2 cellular contexts compared by ENCODE assay signal in the genomic region with DNA sequence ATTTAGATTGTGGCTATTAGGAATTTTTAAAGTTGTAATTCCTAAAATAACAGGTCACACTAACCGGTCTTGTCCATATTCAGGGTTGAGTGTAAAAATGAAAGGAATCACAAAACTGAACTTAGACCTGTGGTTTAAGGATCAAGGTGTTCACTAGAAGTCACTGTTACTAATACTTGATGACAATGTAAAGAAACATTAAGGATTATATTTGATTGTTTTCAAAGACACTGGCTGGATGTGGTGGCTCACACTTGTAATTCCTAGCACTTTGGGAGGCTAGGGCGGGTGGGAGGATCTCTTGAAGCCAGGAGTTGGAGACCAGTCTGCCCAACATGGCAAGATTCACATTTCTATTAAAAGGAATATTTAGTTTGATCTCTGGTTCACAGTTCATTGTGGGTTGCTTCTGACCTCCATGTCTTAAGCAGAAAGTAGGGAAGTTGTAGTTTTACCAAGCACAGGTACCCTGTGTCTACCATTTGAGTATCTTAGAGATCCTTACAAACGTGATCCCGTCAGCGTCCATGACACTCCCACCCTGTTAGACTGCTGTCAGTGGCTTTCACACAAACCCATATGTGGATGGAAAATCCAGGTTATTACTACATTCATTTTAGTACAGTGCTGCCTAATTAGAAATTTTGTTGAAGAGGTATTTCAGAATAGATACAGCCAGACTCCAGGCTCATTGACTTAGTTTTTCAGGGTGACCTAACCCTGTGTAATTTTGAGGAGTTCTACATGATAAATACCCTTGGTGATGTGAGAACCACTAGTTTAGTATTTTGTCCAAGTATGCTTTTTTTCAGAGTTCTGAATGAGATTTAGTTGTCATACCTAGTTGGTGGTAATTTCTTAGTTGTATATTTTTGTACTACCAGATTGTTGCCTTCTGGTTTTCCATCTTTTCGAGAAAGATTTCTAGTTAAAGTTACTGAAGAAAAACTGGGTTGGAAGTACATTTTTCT.
TF ChIP-seq lines count a peak whose summit lies in the region.

No MANE protein-coding gene starts in this region.

TF ChIP-seq in IMR-90, 13 proteins besides CTCF, POLR2A, EP300 and RAD21:
- TF ChIP-seq, protein P1, sequence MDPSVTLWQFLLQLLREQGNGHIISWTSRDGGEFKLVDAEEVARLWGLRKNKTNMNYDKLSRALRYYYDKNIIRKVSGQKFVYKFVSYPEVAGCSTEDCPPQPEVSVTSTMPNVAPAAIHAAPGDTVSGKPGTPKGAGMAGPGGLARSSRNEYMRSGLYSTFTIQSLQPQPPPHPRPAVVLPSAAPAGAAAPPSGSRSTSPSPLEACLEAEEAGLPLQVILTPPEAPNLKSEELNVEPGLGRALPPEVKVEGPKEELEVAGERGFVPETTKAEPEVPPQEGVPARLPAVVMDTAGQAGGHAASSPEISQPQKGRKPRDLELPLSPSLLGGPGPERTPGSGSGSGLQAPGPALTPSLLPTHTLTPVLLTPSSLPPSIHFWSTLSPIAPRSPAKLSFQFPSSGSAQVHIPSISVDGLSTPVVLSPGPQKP (IDR thresholded peaks at IDR 0.05; ENCODE audit: borderline replicate concordance, low read depth, low read length) = no peak
- TF ChIP-seq SMC3 (IDR thresholded peaks at IDR 0.05; ENCODE audit: low read depth, low read length) (no peak), BHLHE40 (IDR thresholded peaks at IDR 0.05; ENCODE audit: low read depth, low read length) (no peak), FOS (IDR thresholded peaks at IDR 0.05; ENCODE audit: low read depth, low read length) (no peak), RFX5 (IDR thresholded peaks at IDR 0.05; ENCODE audit: low read depth, low read length) (no peak), CHD1 (IDR thresholded peaks at IDR 0.05; ENCODE audit: low read depth, low read length) (no peak), MXI1 (IDR thresholded peaks at IDR 0.05; ENCODE audit: borderline replicate concordance, low read depth, low read length) (no peak), CEBPB (IDR thresholded peaks at IDR 0.05; ENCODE audit: low read depth, low read length) (no peak), MAZ (IDR thresholded peaks at IDR 0.05; ENCODE audit: borderline replicate concordance, low read depth, low read length) (no peak), NFE2L2 (IDR thresholded peaks at IDR 0.05; ENCODE audit: low read depth, low read length) (no peak), RCOR1 (IDR thresholded peaks at IDR 0.05; ENCODE audit: insufficient replicate concordance, low read length) (no peak), MAFK (IDR thresholded peaks at IDR 0.05; ENCODE audit: low read depth, low read length) (no peak)
- TF ChIP-seq, protein P2, sequence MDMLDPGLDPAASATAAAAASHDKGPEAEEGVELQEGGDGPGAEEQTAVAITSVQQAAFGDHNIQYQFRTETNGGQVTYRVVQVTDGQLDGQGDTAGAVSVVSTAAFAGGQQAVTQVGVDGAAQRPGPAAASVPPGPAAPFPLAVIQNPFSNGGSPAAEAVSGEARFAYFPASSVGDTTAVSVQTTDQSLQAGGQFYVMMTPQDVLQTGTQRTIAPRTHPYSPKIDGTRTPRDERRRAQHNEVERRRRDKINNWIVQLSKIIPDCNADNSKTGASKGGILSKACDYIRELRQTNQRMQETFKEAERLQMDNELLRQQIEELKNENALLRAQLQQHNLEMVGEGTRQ (IDR thresholded peaks at IDR 0.05; ENCODE audit: low read depth, low read length) = no peak

TF ChIP-seq in GM12878, 131 proteins besides CTCF, POLR2A, EP300 and RAD21:
- no peak for TF ChIP-seq SIX5 (IDR thresholded peaks at IDR 0.05; ENCODE audit: low read depth, low read length, severe bottlenecking)
- no peak for TF ChIP-seq SUZ12 (IDR thresholded peaks at IDR 0.05; ENCODE audit: unreplicated experiment)
- TF ChIP-seq NR2F1 (conservative IDR thresholded peaks at IDR 0.05) = no peak
- TF ChIP-seq ZBED1 (IDR thresholded peaks at IDR 0.05; ENCODE audit: borderline replicate concordance) = no peak
- TF ChIP-seq KDM1A (IDR thresholded peaks at IDR 0.05; ENCODE audit: borderline replicate concordance) = no peak
- no peak for TF ChIP-seq IRF4 (IDR thresholded peaks at IDR 0.05; ENCODE audit: low read depth, low read length)
- peak; percentile 21; the same call in 1 of the 2 replicates for TF ChIP-seq PAX5 (IDR thresholded peaks at IDR 0.05; ENCODE audit: borderline replicate concordance, low read depth, low read length)
- TF ChIP-seq ZNF384 (IDR thresholded peaks at IDR 0.05; ENCODE audit: borderline replicate concordance, low read depth, low read length) = no peak
- peak; percentile 6; the same call in 1 of the 2 replicates for TF ChIP-seq SMAD5 (IDR thresholded peaks at IDR 0.05; ENCODE audit: low read depth)
- TF ChIP-seq PML (IDR thresholded peaks at IDR 0.05; ENCODE audit: low read length) = peak; percentile 48; the same call in 1 of the 2 replicates
- no peak for TF ChIP-seq TBL1XR1 (IDR thresholded peaks at IDR 0.05; ENCODE audit: low read depth, low read length)
- TF ChIP-seq, protein P3, sequence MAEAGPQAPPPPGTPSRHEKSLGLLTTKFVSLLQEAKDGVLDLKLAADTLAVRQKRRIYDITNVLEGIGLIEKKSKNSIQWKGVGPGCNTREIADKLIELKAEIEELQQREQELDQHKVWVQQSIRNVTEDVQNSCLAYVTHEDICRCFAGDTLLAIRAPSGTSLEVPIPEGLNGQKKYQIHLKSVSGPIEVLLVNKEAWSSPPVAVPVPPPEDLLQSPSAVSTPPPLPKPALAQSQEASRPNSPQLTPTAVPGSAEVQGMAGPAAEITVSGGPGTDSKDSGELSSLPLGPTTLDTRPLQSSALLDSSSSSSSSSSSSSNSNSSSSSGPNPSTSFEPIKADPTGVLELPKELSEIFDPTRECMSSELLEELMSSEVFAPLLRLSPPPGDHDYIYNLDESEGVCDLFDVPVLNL (IDR thresholded peaks at IDR 0.05; ENCODE audit: low read depth, low read length) = no peak
- TF ChIP-seq, protein P4, sequence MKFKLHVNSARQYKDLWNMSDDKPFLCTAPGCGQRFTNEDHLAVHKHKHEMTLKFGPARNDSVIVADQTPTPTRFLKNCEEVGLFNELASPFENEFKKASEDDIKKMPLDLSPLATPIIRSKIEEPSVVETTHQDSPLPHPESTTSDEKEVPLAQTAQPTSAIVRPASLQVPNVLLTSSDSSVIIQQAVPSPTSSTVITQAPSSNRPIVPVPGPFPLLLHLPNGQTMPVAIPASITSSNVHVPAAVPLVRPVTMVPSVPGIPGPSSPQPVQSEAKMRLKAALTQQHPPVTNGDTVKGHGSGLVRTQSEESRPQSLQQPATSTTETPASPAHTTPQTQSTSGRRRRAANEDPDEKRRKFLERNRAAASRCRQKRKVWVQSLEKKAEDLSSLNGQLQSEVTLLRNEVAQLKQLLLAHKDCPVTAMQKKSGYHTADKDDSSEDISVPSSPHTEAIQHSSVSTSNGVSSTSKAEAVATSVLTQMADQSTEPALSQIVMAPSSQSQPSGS (IDR thresholded peaks at IDR 0.05; ENCODE audit: low read length) = peak; percentile 3; the same call in 1 of the 2 replicates
- no peak for TF ChIP-seq EED (IDR thresholded peaks at IDR 0.05; ENCODE audit: low read depth)
- TF ChIP-seq POLR2AphosphoS5 (IDR thresholded peaks at IDR 0.05; ENCODE audit: low read length) = peak; percentile 80
- no peak for TF ChIP-seq RBBP5 (conservative IDR thresholded peaks at IDR 0.05)
- no peak for TF ChIP-seq KAT2A (conservative IDR thresholded peaks at IDR 0.05; ENCODE audit: control insufficient read depth, low read depth, low read length)
- no peak for TF ChIP-seq ZZZ3 (IDR thresholded peaks at IDR 0.05; ENCODE audit: control insufficient read depth, insufficient read length, low read depth)
- TF ChIP-seq, protein P5, sequence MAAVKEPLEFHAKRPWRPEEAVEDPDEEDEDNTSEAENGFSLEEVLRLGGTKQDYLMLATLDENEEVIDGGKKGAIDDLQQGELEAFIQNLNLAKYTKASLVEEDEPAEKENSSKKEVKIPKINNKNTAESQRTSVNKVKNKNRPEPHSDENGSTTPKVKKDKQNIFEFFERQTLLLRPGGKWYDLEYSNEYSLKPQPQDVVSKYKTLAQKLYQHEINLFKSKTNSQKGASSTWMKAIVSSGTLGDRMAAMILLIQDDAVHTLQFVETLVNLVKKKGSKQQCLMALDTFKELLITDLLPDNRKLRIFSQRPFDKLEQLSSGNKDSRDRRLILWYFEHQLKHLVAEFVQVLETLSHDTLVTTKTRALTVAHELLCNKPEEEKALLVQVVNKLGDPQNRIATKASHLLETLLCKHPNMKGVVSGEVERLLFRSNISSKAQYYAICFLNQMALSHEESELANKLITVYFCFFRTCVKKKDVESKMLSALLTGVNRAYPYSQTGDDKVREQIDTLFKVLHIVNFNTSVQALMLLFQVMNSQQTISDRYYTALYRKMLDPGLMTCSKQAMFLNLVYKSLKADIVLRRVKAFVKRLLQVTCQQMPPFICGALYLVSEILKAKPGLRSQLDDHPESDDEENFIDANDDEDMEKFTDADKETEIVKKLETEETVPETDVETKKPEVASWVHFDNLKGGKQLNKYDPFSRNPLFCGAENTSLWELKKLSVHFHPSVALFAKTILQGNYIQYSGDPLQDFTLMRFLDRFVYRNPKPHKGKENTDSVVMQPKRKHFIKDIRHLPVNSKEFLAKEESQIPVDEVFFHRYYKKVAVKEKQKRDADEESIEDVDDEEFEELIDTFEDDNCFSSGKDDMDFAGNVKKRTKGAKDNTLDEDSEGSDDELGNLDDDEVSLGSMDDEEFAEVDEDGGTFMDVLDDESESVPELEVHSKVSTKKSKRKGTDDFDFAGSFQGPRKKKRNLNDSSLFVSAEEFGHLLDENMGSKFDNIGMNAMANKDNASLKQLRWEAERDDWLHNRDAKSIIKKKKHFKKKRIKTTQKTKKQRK (IDR thresholded peaks at IDR 0.05; ENCODE audit: low read depth, low read length) = no peak
- no peak for TF ChIP-seq JUND (IDR thresholded peaks at IDR 0.05; ENCODE audit: low read depth, low read length)
- TF ChIP-seq, protein P6, sequence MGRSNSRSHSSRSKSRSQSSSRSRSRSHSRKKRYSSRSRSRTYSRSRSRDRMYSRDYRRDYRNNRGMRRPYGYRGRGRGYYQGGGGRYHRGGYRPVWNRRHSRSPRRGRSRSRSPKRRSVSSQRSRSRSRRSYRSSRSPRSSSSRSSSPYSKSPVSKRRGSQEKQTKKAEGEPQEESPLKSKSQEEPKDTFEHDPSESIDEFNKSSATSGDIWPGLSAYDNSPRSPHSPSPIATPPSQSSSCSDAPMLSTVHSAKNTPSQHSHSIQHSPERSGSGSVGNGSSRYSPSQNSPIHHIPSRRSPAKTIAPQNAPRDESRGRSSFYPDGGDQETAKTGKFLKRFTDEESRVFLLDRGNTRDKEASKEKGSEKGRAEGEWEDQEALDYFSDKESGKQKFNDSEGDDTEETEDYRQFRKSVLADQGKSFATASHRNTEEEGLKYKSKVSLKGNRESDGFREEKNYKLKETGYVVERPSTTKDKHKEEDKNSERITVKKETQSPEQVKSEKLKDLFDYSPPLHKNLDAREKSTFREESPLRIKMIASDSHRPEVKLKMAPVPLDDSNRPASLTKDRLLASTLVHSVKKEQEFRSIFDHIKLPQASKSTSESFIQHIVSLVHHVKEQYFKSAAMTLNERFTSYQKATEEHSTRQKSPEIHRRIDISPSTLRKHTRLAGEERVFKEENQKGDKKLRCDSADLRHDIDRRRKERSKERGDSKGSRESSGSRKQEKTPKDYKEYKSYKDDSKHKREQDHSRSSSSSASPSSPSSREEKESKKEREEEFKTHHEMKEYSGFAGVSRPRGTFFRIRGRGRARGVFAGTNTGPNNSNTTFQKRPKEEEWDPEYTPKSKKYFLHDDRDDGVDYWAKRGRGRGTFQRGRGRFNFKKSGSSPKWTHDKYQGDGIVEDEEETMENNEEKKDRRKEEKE (IDR thresholded peaks at IDR 0.05) = no peak
